ENCODE assay signal across 1 cellular context in genomic region chr7:37916673-37917660, GRCh38.
TF ChIP-seq lines count a peak whose summit lies in the region.

Gene SFRP4, minus strand, starts transcription at chr7:37916817. Its CDS starts 280 bp downstream, at chr7:37916537.

TF ChIP-seq in HEK293, 187 proteins besides CTCF, POLR2A, EP300 and RAD21 (continued from another document and continues in another):
- TF ChIP-seq ZNF518A (tag by site-specific recombination; conservative IDR thresholded peaks at IDR 0.05; ENCODE audit: low read depth) (no peak), YY2 (tag by site-specific recombination; IDR thresholded peaks at IDR 0.05) (no peak), ZNF596 (tag by site-specific recombination; IDR thresholded peaks at IDR 0.05) (no peak), FEZF1 (tag by site-specific recombination; IDR thresholded peaks at IDR 0.05) (no peak), ZNF132 (tag by site-specific recombination; IDR thresholded peaks at IDR 0.05; ENCODE audit: borderline replicate concordance) (no peak), HOXC10 (CRISPR knock-in tag; IDR thresholded peaks at IDR 0.05) (no peak), ZNF830 (tag by site-specific recombination; IDR thresholded peaks at IDR 0.05; ENCODE audit: low read depth) (no peak), ZIC2 (tag by site-specific recombination; IDR thresholded peaks at IDR 0.05) (no peak), ZNF366 (tag by site-specific recombination; conservative IDR thresholded peaks at IDR 0.05) (peak; percentile 69), ZNF221 (tag by site-specific recombination; IDR thresholded peaks at IDR 0.05; ENCODE audit: borderline replicate concordance) (no peak), BCL11A (tag by site-specific recombination; IDR thresholded peaks at IDR 0.05; ENCODE audit: low read depth) (no peak), SP3 (tag by site-specific recombination; IDR thresholded peaks at IDR 0.05) (no peak), ZBTB17 (tag by site-specific recombination; IDR thresholded peaks at IDR 0.05) (no peak), ZEB2 (tag by site-specific recombination; IDR thresholded peaks at IDR 0.05) (peak; percentile 39; the same call in 1 of the 2 replicates), ZSCAN23 (tag by site-specific recombination; IDR thresholded peaks at IDR 0.05) (no peak), WT1 (tag by site-specific recombination; IDR thresholded peaks at IDR 0.05) (no peak), ZNF302 (tag by site-specific recombination; IDR thresholded peaks at IDR 0.05; ENCODE audit: low read depth) (no peak), ZFP69B (tag by site-specific recombination; IDR thresholded peaks at IDR 0.05) (no peak), ZNF837 (tag by site-specific recombination; IDR thresholded peaks at IDR 0.05) (no peak), ZNF677 (tag by site-specific recombination; IDR thresholded peaks at IDR 0.05) (no peak), ZBTB20 (tag by site-specific recombination; IDR thresholded peaks at IDR 0.05) (peak; percentile 23; the same call in 1 of the 2 replicates), ZNF664 (tag by site-specific recombination; IDR thresholded peaks at IDR 0.05) (no peak), PRDM10 (tag by site-specific recombination; IDR thresholded peaks at IDR 0.05) (peak; percentile 62; the same call in 1 of the 2 replicates), ZBTB48 (tag by site-specific recombination; IDR thresholded peaks at IDR 0.05) (peak; percentile 54), ZNF335 (tag by site-specific recombination; conservative IDR thresholded peaks at IDR 0.05) (peak; percentile 61), ZNF16 (tag by site-specific recombination; IDR thresholded peaks at IDR 0.05; ENCODE audit: low read depth) (no peak), SCRT2 (tag by site-specific recombination; IDR thresholded peaks at IDR 0.05) (no peak), ZNF433 (tag by site-specific recombination; IDR thresholded peaks at IDR 0.05; ENCODE audit: low read depth) (no peak), ZNF792 (tag by site-specific recombination; IDR thresholded peaks at IDR 0.05) (no peak), REPIN1 (tag by site-specific recombination; IDR thresholded peaks at IDR 0.05; ENCODE audit: low read depth) (no peak), ZNF768 (tag by site-specific recombination; IDR thresholded peaks at IDR 0.05) (no peak), ZFP37 (tag by site-specific recombination; IDR thresholded peaks at IDR 0.05) (no peak), ZNF621 (tag by site-specific recombination; IDR thresholded peaks at IDR 0.05) (no peak), ZNF513 (tag by site-specific recombination; IDR thresholded peaks at IDR 0.05) (no peak), ZNF211 (tag by site-specific recombination; IDR thresholded peaks at IDR 0.05; ENCODE audit: low read depth) (no peak), GLIS1 (tag by site-specific recombination; IDR thresholded peaks at IDR 0.05) (peak; percentile 58), SCRT1 (tag by site-specific recombination; IDR thresholded peaks at IDR 0.05; ENCODE audit: borderline replicate concordance) (no peak), PRDM6 (tag by site-specific recombination; IDR thresholded peaks at IDR 0.05) (no peak), ZNF223 (tag by site-specific recombination; IDR thresholded peaks at IDR 0.05) (no peak), ZNF311 (tag by site-specific recombination; IDR thresholded peaks at IDR 0.05; ENCODE audit: borderline replicate concordance) (no peak), ZNF324 (tag by site-specific recombination; IDR thresholded peaks at IDR 0.05) (no peak), KLF9 (tag by site-specific recombination; IDR thresholded peaks at IDR 0.05; ENCODE audit: low read depth) (peak; percentile 41; the same call in 1 of the 2 replicates), PRDM1 (tag by site-specific recombination; IDR thresholded peaks at IDR 0.05) (no peak; the same call in 1 of the 2 replicates), SALL2 (tag by site-specific recombination; IDR thresholded peaks at IDR 0.05; ENCODE audit: borderline replicate concordance) (no peak), ZNF529 (tag by site-specific recombination; IDR thresholded peaks at IDR 0.05; ENCODE audit: insufficient replicate concordance) (no peak), ZNF354C (tag by site-specific recombination; IDR thresholded peaks at IDR 0.05; ENCODE audit: borderline replicate concordance, low read depth) (no peak), KLF1 (tag by site-specific recombination; IDR thresholded peaks at IDR 0.05) (no peak), ZXDB (tag by site-specific recombination; IDR thresholded peaks at IDR 0.05) (no peak), ZNF571 (tag by site-specific recombination; IDR thresholded peaks at IDR 0.05) (no peak)
- TF ChIP-seq, protein P1, sequence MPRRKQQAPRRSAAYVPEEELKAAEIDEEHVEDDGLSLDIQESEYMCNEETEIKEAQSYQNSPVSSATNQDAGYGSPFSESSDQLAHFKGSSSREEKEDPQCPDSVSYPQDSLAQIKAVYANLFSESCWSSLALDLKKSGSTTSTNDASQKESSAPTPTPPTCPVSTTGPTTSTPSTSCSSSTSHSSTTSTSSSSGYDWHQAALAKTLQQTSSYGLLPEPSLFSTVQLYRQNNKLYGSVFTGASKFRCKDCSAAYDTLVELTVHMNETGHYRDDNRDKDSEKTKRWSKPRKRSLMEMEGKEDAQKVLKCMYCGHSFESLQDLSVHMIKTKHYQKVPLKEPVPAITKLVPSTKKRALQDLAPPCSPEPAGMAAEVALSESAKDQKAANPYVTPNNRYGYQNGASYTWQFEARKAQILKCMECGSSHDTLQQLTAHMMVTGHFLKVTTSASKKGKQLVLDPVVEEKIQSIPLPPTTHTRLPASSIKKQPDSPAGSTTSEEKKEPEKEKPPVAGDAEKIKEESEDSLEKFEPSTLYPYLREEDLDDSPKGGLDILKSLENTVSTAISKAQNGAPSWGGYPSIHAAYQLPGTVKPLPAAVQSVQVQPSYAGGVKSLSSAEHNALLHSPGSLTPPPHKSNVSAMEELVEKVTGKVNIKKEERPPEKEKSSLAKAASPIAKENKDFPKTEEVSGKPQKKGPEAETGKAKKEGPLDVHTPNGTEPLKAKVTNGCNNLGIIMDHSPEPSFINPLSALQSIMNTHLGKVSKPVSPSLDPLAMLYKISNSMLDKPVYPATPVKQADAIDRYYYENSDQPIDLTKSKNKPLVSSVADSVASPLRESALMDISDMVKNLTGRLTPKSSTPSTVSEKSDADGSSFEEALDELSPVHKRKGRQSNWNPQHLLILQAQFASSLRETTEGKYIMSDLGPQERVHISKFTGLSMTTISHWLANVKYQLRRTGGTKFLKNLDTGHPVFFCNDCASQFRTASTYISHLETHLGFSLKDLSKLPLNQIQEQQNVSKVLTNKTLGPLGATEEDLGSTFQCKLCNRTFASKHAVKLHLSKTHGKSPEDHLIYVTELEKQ (tag by site-specific recombination; IDR thresholded peaks at IDR 0.05; ENCODE audit: borderline replicate concordance): no peak
- TF ChIP-seq, protein P2, sequence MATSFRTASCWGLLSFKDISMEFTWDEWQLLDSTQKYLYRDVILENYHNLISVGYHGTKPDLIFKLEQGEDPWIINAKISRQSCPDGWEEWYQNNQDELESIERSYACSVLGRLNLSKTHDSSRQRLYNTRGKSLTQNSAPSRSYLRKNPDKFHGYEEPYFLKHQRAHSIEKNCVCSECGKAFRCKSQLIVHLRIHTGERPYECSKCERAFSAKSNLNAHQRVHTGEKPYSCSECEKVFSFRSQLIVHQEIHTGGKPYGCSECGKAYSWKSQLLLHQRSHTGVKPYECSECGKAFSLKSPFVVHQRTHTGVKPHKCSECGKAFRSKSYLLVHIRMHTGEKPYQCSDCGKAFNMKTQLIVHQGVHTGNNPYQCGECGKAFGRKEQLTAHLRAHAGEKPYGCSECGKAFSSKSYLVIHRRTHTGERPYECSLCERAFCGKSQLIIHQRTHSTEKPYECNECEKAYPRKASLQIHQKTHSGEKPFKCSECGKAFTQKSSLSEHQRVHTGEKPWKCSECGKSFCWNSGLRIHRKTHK (tag by site-specific recombination; IDR thresholded peaks at IDR 0.05): no peak
- TF ChIP-seq, protein P3, sequence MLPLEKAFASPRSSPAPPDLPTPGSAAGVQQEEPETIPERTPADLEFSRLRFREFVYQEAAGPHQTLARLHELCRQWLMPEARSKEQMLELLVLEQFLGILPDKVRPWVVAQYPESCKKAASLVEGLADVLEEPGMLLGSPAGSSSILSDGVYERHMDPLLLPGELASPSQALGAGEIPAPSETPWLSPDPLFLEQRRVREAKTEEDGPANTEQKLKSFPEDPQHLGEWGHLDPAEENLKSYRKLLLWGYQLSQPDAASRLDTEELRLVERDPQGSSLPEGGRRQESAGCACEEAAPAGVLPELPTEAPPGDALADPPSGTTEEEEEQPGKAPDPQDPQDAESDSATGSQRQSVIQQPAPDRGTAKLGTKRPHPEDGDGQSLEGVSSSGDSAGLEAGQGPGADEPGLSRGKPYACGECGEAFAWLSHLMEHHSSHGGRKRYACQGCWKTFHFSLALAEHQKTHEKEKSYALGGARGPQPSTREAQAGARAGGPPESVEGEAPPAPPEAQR (tag by site-specific recombination; IDR thresholded peaks at IDR 0.05): no peak
